Comparison of ENCODE assay signal across 13 cellular contexts in genomic region chr2:128348505-128349065, GRCh38. TPM values are rescaled to one million over a fixed set of nuclear protein-coding genes. Genes with fewer than 3 reads are reported as not detected.
A peak's percentile ranks its signal among the peaks of the same experiment; 100 is the strongest.
DNase-seq lines count a peak whose midpoint lies in the region; ATAC-seq and TF ChIP-seq lines count a peak whose summit lies in the region.
"Had no signal": no experiment of that assay in that cellular context is flagged by ENCODE, and none has a peak within 500 bp of the region (broad histone marks: within the 10 kb centered on the region; RNA-seq: fewer than 3 reads in every experiment).

No MANE protein-coding gene starts in this region.

- H2BK120ac ChIP-seq in IMR-90 (ENCODE audit: low read depth, low read length): peak overlapping the region; percentile 86

- peaks cover 7% of the 10 kb centered on the region; the same call in 1 of the 2 replicates for H3K9me1 ChIP-seq in IMR-90 (ENCODE audit: insufficient read depth, low read length)

- H2AFZ ChIP-seq in IMR-90 (replicated peaks; ENCODE audit: low read length, poor library complexity): peak overlapping the region; percentile 92

- peaks cover 9% of the 10 kb centered on the region for H3K36me3 Mint-ChIP-seq in brain

- peaks cover 10% of the 10 kb centered on the region for H3K4me1 ChIP-seq in IMR-90 (ENCODE audit: control insufficient read depth, insufficient read depth, low read length)
- peaks cover 6 to 8% of the 10 kb centered on the region in 2 donors for H3K4me1 ChIP-seq in lung (ENCODE audit: control insufficient read depth in 2 of 2, insufficient read depth in 2 of 2, low read length in 2 of 2)
- peaks cover 4 to 17% (median 15%) of the 10 kb centered on the region in 5 donors for H3K4me1 ChIP-seq in subcutaneous abdominal adipose tissue (ENCODE audit: control insufficient read depth in 5 of 5, insufficient read depth in 5 of 5, low read length in 5 of 5)

- peak overlapping the region; percentile 53 to 56; a peak in 3 of 4 replicates for H4K8ac ChIP-seq in IMR-90 (ENCODE audit: low read depth in 2 of 2, low read length in 2 of 2)

- H3K4me2 ChIP-seq in IMR-90 (ENCODE audit: low read depth, low read length): no peak overlapping the region; the same call in 1 of the 2 replicates
- H3K4me2 ChIP-seq: KMS-11 had no signal

- no peak for TF ChIP-seq POLR2A in IMR-90 (IDR thresholded peaks at IDR 0.05; ENCODE audit: low read depth, low read length)

- no peak overlapping the region for H3K9ac ChIP-seq in IMR-90 (ENCODE audit: low read depth, low read length)
- H3K9ac ChIP-seq in subcutaneous abdominal adipose tissue (ENCODE audit: low read length in 5 of 5): peak overlapping the region in 1 of 5 donors; percentile 51
- H3K9ac ChIP-seq: KMS-11 had no signal

- intact Hi-C loops in IMR-90 (cut with micrococcal nuclease): no loop called here

- H3K4me3 Mint-ChIP-seq in brain: peak overlapping the region in 2 of 5 experiments; percentile 14 to 15
- H3K4me3 Mint-ChIP-seq: B cell had no signal

- H3K27me3 ChIP-seq in IMR-90 (ENCODE audit: control insufficient read depth, insufficient read depth, low read length) (no peaks in the 10 kb centered on the region), lung (ENCODE audit: control insufficient read depth, insufficient read depth) (no peaks in the 10 kb centered on the region), subcutaneous abdominal adipose tissue (ENCODE audit: control insufficient read depth in 5 of 5, insufficient read depth in 4 of 5, low read length in 5 of 5) (no peaks in the 10 kb centered on the region)

- H4K5ac ChIP-seq in IMR-90 (ENCODE audit: low read depth, low read length): peak overlapping the region; percentile 35; the same call in 1 of the 2 replicates

- no peaks in the 10 kb centered on the region for H3K79me1 ChIP-seq in IMR-90 (ENCODE audit: low read depth in 1 of 2, low read length in 2 of 2)

- TF ChIP-seq CTCF in IMR-90 (conservative IDR thresholded peaks at IDR 0.05; ENCODE audit: low read depth, low read length) (no peak), brain (conservative IDR thresholded peaks at IDR 0.05) (no peak), lung (IDR thresholded peaks at IDR 0.05; ENCODE audit: control extremely low read depth, extremely low read depth) (no peak)

- peaks cover 8% of the 10 kb centered on the region for H3K27me3 Mint-ChIP-seq in brain
- H3K27me3 Mint-ChIP-seq: B cell had no signal

- CTCF ChIA-PET in IMR-90 (lab: Yijun Ruan, JAX): interaction anchor here (0.6 kb wide), 1 partner anchor 185 kb away, joined by 3 read pairs; no protein-coding TSS in a partner anchor

- no peak overlapping the region for H3K4me3 ChIP-seq in IMR-90 (ENCODE audit: insufficient read depth, low read depth, low read length)
- no peak overlapping the region for H3K4me3 ChIP-seq in lung
- H3K4me3 ChIP-seq in subcutaneous abdominal adipose tissue (ENCODE audit: low read depth in 1 of 5, low read length in 5 of 5): no peak overlapping the region

- no peak overlapping the region for H3K56ac ChIP-seq in IMR-90 (ENCODE audit: extremely low read depth, insufficient read depth, low read length)

- DNase-seq in IMR-90 (no peak), lung (ENCODE audit: low spot score) (peak; percentile 17), SKM-1 treated with dmso at 0.1 percent for 144 hours (lab: John Stamatoyannopoulos, UW; ENCODE audit: unreplicated experiment) (no peak), NCI-H2029 (lab: John Stamatoyannopoulos, UW) (no peak)
- DNase-seq in stimulated activated naive CD4-positive, alpha-beta T cell (lab: John Stamatoyannopoulos, UW): no peak
- DNase-seq: NCI-H1417; stimulated activated CD4-positive, alpha-beta T cell treated with anti-CD3 and anti-CD28 coated beads, Interleukin-4, amount 100 ng/mL, for 24 hours; WERI-Rb-1 had no signal

- H3K14ac ChIP-seq in IMR-90 (replicated peaks; ENCODE audit: low read depth, low read length): peak overlapping the region; percentile 31; the same call in 1 of the 2 replicates

- H3K4me1 Mint-ChIP-seq in brain: peaks cover 32% of the 10 kb centered on the region
- H3K4me1 Mint-ChIP-seq: B cell had no signal

- POLR2A ChIA-PET in IMR-90 (lab: Charles Lee; ENCODE audit: unreplicated experiment): no interaction called here

- peak overlapping the region; percentile 80 to 96 (median 90) for H3K27ac Mint-ChIP-seq in brain
- H3K27ac Mint-ChIP-seq: B cell had no signal

- H2BK5ac ChIP-seq in IMR-90 (ENCODE audit: low read depth, low read length, poor library complexity, severe bottlenecking): no peak overlapping the region

- no peaks in the 10 kb centered on the region for H3K36me3 ChIP-seq in IMR-90 (ENCODE audit: control insufficient read depth, insufficient read depth, low read length)
- H3K36me3 ChIP-seq in lung (ENCODE audit: control insufficient read depth in 2 of 2, insufficient read depth in 2 of 2, low read length in 2 of 2): no peaks in the 10 kb centered on the region
- H3K36me3 ChIP-seq in subcutaneous abdominal adipose tissue (ENCODE audit: control insufficient read depth in 5 of 5, insufficient read depth in 5 of 5, low read length in 5 of 5): no peaks in the 10 kb centered on the region
- H3K36me3 ChIP-seq: WERI-Rb-1 had no signal

- H4K20me1 ChIP-seq in IMR-90 (ENCODE audit: insufficient read depth, low read length): no peaks in the 10 kb centered on the region

- BruUV-seq in IMR-90 (replicated peaks; lab: Mats Ljungman, UMichigan): no TSS peak

- WGBS in IMR-90 (ENCODE audit: extremely low coverage in 2 of 2, insufficient read length in 1 of 2), 2 experiments: 14% methylated on average over 1 of the region's 6 CpGs; no CpG with 5 or more reads in 1 of the 2 experiments
- WGBS in lung, 2 donors: 71 to 80% methylated on average over 6 of the region's 6 CpGs

- peak overlapping the region; percentile 71 for H2BK20ac ChIP-seq in IMR-90 (ENCODE audit: low read depth, low read length)

- peaks cover 20 to 37% (median 33%) of the 10 kb centered on the region in 5 experiments for H3K9me3 Mint-ChIP-seq in brain

- H3K27ac ChIP-seq in IMR-90 (ENCODE audit: insufficient read depth, low read length) (peak overlapping the region; percentile 60; the same call in 1 of the 2 replicates), lung (ENCODE audit: low read depth in 1 of 2, low read length in 1 of 2) (no peak overlapping the region), subcutaneous abdominal adipose tissue (ENCODE audit: low read depth, low read length) (peak overlapping the region; percentile 1)
- H3K27ac ChIP-seq: KMS-11, WERI-Rb-1 had no signal

- in situ Hi-C loops in IMR-90 (cut with MboI; ENCODE audit: low sequenced_read_pairs): no loop called here

- H3K18ac ChIP-seq in IMR-90 (ENCODE audit: low read depth, low read length): peak overlapping the region; percentile 59

- ATAC-seq in IMR-90 (ENCODE audit: low read depth) (no peak; the same call in 1 of the 2 replicates), lung (ENCODE audit: insufficient read depth, low FRiP score) (no peak), HG03196 (IDR thresholded peaks at IDR 0.05; ENCODE audit: unreplicated experiment) (no peak)

- H4K91ac ChIP-seq in IMR-90 (ENCODE audit: insufficient read depth, low read depth, low read length): peak overlapping the region; percentile 78; the same call in 1 of the 2 replicates

- peak overlapping the region; percentile 76 for H3K4ac ChIP-seq in IMR-90 (ENCODE audit: low read depth, low read length)

- dilution Hi-C loops in IMR-90 (cut with HindIII; ENCODE audit: low sequenced_read_pairs, unreplicated experiment): no loop called here

- no peak overlapping the region for H2AK9ac ChIP-seq in IMR-90 (replicated peaks; ENCODE audit: low read depth, low read length, poor library complexity)

- peak overlapping the region; percentile 25; the same call in 2 of the 3 replicates for H2BK15ac ChIP-seq in IMR-90 (ENCODE audit: low read depth, low read length)

- H2AK5ac ChIP-seq in IMR-90 (ENCODE audit: low read depth, low read length): no peak overlapping the region; the same call in 1 of the 2 replicates

- TF ChIP-seq RAD21 in IMR-90 (IDR thresholded peaks at IDR 0.05; ENCODE audit: low read length): no peak

- peak overlapping the region; percentile 4; the same call in 1 of the 2 replicates for H3K23ac ChIP-seq in IMR-90 (ENCODE audit: low read depth, low read length)

- H3K9me3 ChIP-seq in IMR-90 (ENCODE audit: control insufficient read depth, insufficient read depth, low read length): peaks cover 3% of the 10 kb centered on the region; the same call in 1 of the 2 replicates
- peaks cover 0 to 3% of the 10 kb centered on the region in 2 donors for H3K9me3 ChIP-seq in lung (ENCODE audit: control insufficient read depth in 2 of 2, insufficient read depth in 1 of 2, low read length in 1 of 2)
- H3K9me3 ChIP-seq in subcutaneous abdominal adipose tissue (ENCODE audit: control insufficient read depth in 5 of 5, low read length in 5 of 5): peaks cover 0 to 9% (median 6%) of the 10 kb centered on the region in 5 donors

TF ChIP-seq in IMR-90, 13 proteins besides CTCF, POLR2A, EP300 and RAD21 (continues in another document):
- TF ChIP-seq FOS (IDR thresholded peaks at IDR 0.05; ENCODE audit: low read depth, low read length): no peak
- TF ChIP-seq RFX5 (IDR thresholded peaks at IDR 0.05; ENCODE audit: low read depth, low read length): no peak
- TF ChIP-seq NFE2L2 (IDR thresholded peaks at IDR 0.05; ENCODE audit: low read depth, low read length): no peak
- TF ChIP-seq, protein P1, sequence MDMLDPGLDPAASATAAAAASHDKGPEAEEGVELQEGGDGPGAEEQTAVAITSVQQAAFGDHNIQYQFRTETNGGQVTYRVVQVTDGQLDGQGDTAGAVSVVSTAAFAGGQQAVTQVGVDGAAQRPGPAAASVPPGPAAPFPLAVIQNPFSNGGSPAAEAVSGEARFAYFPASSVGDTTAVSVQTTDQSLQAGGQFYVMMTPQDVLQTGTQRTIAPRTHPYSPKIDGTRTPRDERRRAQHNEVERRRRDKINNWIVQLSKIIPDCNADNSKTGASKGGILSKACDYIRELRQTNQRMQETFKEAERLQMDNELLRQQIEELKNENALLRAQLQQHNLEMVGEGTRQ (IDR thresholded peaks at IDR 0.05; ENCODE audit: low read depth, low read length): no peak
- TF ChIP-seq SMC3 (IDR thresholded peaks at IDR 0.05; ENCODE audit: low read depth, low read length): no peak
- no peak for TF ChIP-seq CHD1 (IDR thresholded peaks at IDR 0.05; ENCODE audit: low read depth, low read length)
- TF ChIP-seq RCOR1 (IDR thresholded peaks at IDR 0.05; ENCODE audit: insufficient replicate concordance, low read length): no peak
- TF ChIP-seq MAZ (IDR thresholded peaks at IDR 0.05; ENCODE audit: borderline replicate concordance, low read depth, low read length): no peak
- TF ChIP-seq MAFK (IDR thresholded peaks at IDR 0.05; ENCODE audit: low read depth, low read length): no peak
- no peak for TF ChIP-seq BHLHE40 (IDR thresholded peaks at IDR 0.05; ENCODE audit: low read depth, low read length)
- TF ChIP-seq CEBPB (IDR thresholded peaks at IDR 0.05; ENCODE audit: low read depth, low read length): no peak

RNA-seq across cellular contexts. Expression of gene HS6ST1, which starts 29.9 kb away (rescaled TPM):
- total RNA-seq in IMR-90 (2012; rRNA removed) (29.7 and 29.9 TPM in 2 replicates), lung (10 to 100 TPM; 27.1 to 37.7 TPM)
- polyA plus RNA-seq in IMR-90 (2012; rRNA removed) (36.9 and 39.7 TPM in 2 replicates), brain (ENCODE audit: insufficient read depth, low read depth, low replicate concordance) (64.3 TPM), lung (10 to 100 TPM; 15.1 to 31.0 TPM)
- 22.1 and 48.3 TPM in 2 replicates for polyA plus RNA-seq in IMR-90 (2012; cell fraction: cytosol; rRNA removed)
- polyA plus RNA-seq in IMR-90 (2012; cell fraction: nucleus; rRNA removed; ENCODE audit: low replicate concordance): 21.0 and 34.4 TPM in 2 replicates

Comparison
In these comparisons a context has a peak if more than half of its experiments do, and no peak if none do; other contexts are left out.
1. H3K27ac ChIP-seq: peak in IMR-90 (single experiment) and subcutaneous abdominal adipose tissue (single experiment); none in lung (0 of 2).